In the genomic region with DNA sequence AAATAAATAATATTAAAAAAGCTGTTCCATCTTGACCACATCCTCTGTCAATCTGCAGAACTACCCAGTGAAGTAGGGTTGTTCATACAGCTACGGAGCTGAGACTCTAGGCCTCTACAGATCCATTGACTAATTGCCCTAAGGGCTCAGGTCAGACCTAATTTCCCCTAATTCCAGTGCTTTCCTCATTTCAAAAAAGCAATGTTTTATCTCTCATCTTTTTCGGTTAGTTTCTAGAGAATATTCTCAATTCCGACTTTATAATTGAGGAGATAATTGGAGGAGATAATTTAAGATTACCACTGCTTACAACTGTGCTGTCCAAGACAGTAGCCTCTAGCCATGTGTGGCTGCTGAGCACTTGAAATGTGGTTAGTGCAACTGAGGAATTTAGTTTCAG, we compare ENCODE assay signal across 15 cellular contexts.
DNase-seq lines count a peak whose midpoint lies in the region; ATAC-seq and TF ChIP-seq lines count a peak whose summit lies in the region.
"Had no signal": no experiment of that assay in that cellular context is flagged by ENCODE, and none has a peak within 500 bp of the region (broad histone marks: within the 10 kb centered on the region; RNA-seq: fewer than 3 reads in every experiment).

No MANE protein-coding gene starts in this region.

- H3K4me1 ChIP-seq in foreskin keratinocyte, result no peaks in the 10 kb centered on the region
- H3K4me1 ChIP-seq in smooth muscle cell (ENCODE audit: low read depth), result no peaks in the 10 kb centered on the region

- H3K79me2 ChIP-seq in smooth muscle cell (ENCODE audit: low read depth), result no peaks in the 10 kb centered on the region

- H3K27me3 ChIP-seq in foreskin keratinocyte (no peaks in the 10 kb centered on the region), smooth muscle cell (ENCODE audit: low read depth) (no peaks in the 10 kb centered on the region)

- DNase-seq in SK-MEL-5 (ENCODE audit: low read depth, low spot score) (peak; percentile 5), foreskin keratinocyte (peak in 1 of 2 donors; percentile 35), smooth muscle cell (lab: John Stamatoyannopoulos, UW; ENCODE audit: unreplicated experiment) (no peak), SKM-1 (lab: John Stamatoyannopoulos, UW; ENCODE audit: unreplicated experiment) (no peak)
- DNase-seq in stimulated activated CD8-positive, alpha-beta memory T cell treated with anti-CD3 and anti-CD28 coated beads, Interleukin-4, amount 100 ng/mL, for 48 hours, result no peak
- DNase-seq: C1 segment of cervical spinal cord; Calu3; CD4-positive, alpha-beta memory T cell; COR-L47; DMS153; DND-41; H9 had no signal

- H3F3A ChIP-seq in smooth muscle cell (ENCODE audit: low read depth), result no peaks in the 10 kb centered on the region

- in situ Hi-C loops in SK-MEL-5 (cut with HindIII; ENCODE audit: low pct_unique_long_range_greater_than_20kb, low sequenced_read_pairs), result no loop called here

- no peak overlapping the region for H3K4me3 ChIP-seq in smooth muscle cell
- H3K4me3 ChIP-seq: GM23338 had no signal

- WGBS in smooth muscle cell (ENCODE audit: low lambda C conversion rate), result 73% methylated on average over 3 of the region's 3 CpGs

- H3K9ac ChIP-seq in smooth muscle cell (ENCODE audit: low read depth), result no peak overlapping the region

- peak overlapping the region; percentile 16 for H2AFZ ChIP-seq in smooth muscle cell (ENCODE audit: low read depth)
- H2AFZ ChIP-seq: GM23338 had no signal

- H3K27ac ChIP-seq in foreskin keratinocyte (no peak overlapping the region), smooth muscle cell (ENCODE audit: low read depth) (no peak overlapping the region)

- no peaks in the 10 kb centered on the region for H3K36me3 ChIP-seq in smooth muscle cell (ENCODE audit: low read depth)

- TF ChIP-seq CTCF in foreskin keratinocyte (conservative IDR thresholded peaks at IDR 0.05) (no peak), smooth muscle cell (IDR thresholded peaks at IDR 0.05; ENCODE audit: borderline replicate concordance, insufficient read depth, poor library complexity, severe bottlenecking) (no peak)

- H4K20me1 ChIP-seq in smooth muscle cell (ENCODE audit: low read depth), result no peaks in the 10 kb centered on the region

- H3K9me3 ChIP-seq in smooth muscle cell (replicated peaks; ENCODE audit: low read depth), result no peaks in the 10 kb centered on the region

- peak; percentile 40 for ATAC-seq in foreskin keratinocyte
- ATAC-seq in HG02678 (IDR thresholded peaks at IDR 0.05; ENCODE audit: unreplicated experiment), result no peak
- ATAC-seq: GM23338, HCT116 had no signal

- H3K4me2 ChIP-seq in smooth muscle cell, result no peak overlapping the region
- H3K4me2 ChIP-seq: GM23338 had no signal
